9 cellular contexts compared by ENCODE assay signal in the genomic region with DNA sequence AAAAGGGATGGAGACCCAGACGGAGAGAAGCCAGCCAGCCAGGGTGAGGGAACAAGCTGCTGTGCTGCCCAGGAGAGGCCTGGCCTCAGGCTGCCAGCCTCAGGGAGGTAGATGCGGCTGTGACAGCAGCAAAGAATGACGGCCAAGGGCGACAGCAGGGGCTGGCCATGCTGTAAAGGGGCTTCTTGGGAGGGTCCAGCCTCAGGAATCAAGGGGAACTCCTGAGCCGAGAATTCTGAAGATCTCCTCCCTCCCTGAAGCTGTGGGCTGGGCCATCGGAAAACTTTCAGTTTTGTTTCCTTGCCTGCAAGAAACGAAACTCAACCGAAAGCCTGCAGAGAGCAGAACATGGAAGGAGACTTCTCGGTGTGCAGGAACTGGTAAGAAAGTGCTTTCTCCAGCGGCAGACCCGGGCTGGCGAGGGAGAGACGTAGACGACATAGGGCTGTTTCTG. TPM values are rescaled to one million over a fixed set of nuclear protein-coding genes. Genes with fewer than 3 reads are reported as not detected.
DNase-seq lines count a peak whose midpoint lies in the region; ATAC-seq and TF ChIP-seq lines count a peak whose summit lies in the region.
"Had no signal": no experiment of that assay in that cellular context is flagged by ENCODE, and none has a peak within 500 bp of the region (broad histone marks: within the 10 kb centered on the region; RNA-seq: fewer than 3 reads in every experiment).

A gene with protein sequence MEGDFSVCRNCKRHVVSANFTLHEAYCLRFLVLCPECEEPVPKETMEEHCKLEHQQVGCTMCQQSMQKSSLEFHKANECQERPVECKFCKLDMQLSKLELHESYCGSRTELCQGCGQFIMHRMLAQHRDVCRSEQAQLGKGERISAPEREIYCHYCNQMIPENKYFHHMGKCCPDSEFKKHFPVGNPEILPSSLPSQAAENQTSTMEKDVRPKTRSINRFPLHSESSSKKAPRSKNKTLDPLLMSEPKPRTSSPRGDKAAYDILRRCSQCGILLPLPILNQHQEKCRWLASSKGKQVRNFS (plus strand): TSS at position 316 of the 454 bp plus-strand sequence. CDS start 33 bp downstream, at position 349.

- peaks cover 35% of the 10 kb centered on the region for H3K36me3 Mint-ChIP-seq in activated T-helper 2 cell treated with anti-CD3 and anti-CD28 coated beads, Interferon-gamma antibody, Interleukin-2, Interleukin-4, amounts not matched to agents 10 μg/mL and 5 μg/mL and 100 μg/mL, durations not matched to agents 14 hours and 24 hours and 36 hours (ENCODE audit: low read depth)

- no peak for TF ChIP-seq CTCF in NB4 (IDR thresholded peaks at IDR 0.05; ENCODE audit: low read depth, low read length)
- no peak for TF ChIP-seq CTCF in GM13977 (IDR thresholded peaks at IDR 0.05; ENCODE audit: extremely low read depth, insufficient read depth, missing control alignments)

- ATAC-seq in sciatic nerve (peak; percentile 73), GM18517 (IDR thresholded peaks at IDR 0.05; ENCODE audit: unreplicated experiment) (no peak)

- no peak for TF ChIP-seq POLR2A in NB4 (IDR thresholded peaks at IDR 0.05; ENCODE audit: extremely low read depth, insufficient read length)

- H3K9me3 Mint-ChIP-seq in activated T-helper 2 cell treated with anti-CD3 and anti-CD28 coated beads, Interferon-gamma antibody, Interleukin-2, Interleukin-4, amounts not matched to agents 10 μg/mL and 5 μg/mL and 100 μg/mL, durations not matched to agents 14 hours and 24 hours and 36 hours = no peaks in the 10 kb centered on the region

- no peaks in the 10 kb centered on the region for H3K27me3 Mint-ChIP-seq in activated T-helper 2 cell treated with anti-CD3 and anti-CD28 coated beads, Interferon-gamma antibody, Interleukin-2, Interleukin-4, amounts not matched to agents 10 μg/mL and 5 μg/mL and 100 μg/mL, durations not matched to agents 14 hours and 24 hours and 36 hours (ENCODE audit: low read depth)

- intact Hi-C loops in activated T-helper 2 cell treated with anti-CD3 and anti-CD28 coated beads, Interferon-gamma antibody, Interleukin-2, Interleukin-4, amounts not matched to agents 10 μg/mL and 5 μg/mL and 100 μg/mL, durations not matched to agents 14 hours and 24 hours and 36 hours (cut with micrococcal nuclease) = loop anchor here (10.0 kb wide), 2 partner anchors 89 to 101 kb away; partner anchors contain the start of genes C17orf100 and MED31
- intact Hi-C loops in sciatic nerve (cut with DNase I) = no loop called here

- peak within 1 kb of the TSS; percentile 84 for H3K27ac Mint-ChIP-seq in activated T-helper 2 cell treated with anti-CD3 and anti-CD28 coated beads, Interferon-gamma antibody, Interleukin-2, Interleukin-4, amounts not matched to agents 10 μg/mL and 5 μg/mL and 100 μg/mL, durations not matched to agents 14 hours and 24 hours and 36 hours

- peak within 1 kb of the TSS; percentile 61 for H3K4me3 ChIP-seq in NB4 (ENCODE audit: low read depth, low read length)

- H3K4me3 Mint-ChIP-seq in activated T-helper 2 cell treated with anti-CD3 and anti-CD28 coated beads, Interferon-gamma antibody, Interleukin-2, Interleukin-4, amounts not matched to agents 10 μg/mL and 5 μg/mL and 100 μg/mL, durations not matched to agents 14 hours and 24 hours and 36 hours (ENCODE audit: low read depth) = peak within 1 kb of the TSS; percentile 90

- DNase-seq in GM04504 (ENCODE audit: low read depth) (peak; percentile 40), NB4 (ENCODE audit: low read depth) (peak; percentile 62), glomerular endothelial cell (ENCODE audit: extremely low read depth, low read depth, low spot score) (no peak), sciatic nerve (ENCODE audit: low spot score) (no peak), SKM-1 treated with dmso at 0.1 percent for 144 hours (lab: John Stamatoyannopoulos, UW; ENCODE audit: unreplicated experiment) (no peak), GM13977 (ENCODE audit: low spot score) (no peak)
- peak; percentile 60 for DNase-seq in activated T-helper 2 cell treated with anti-CD3 and anti-CD28 coated beads, Interferon-gamma antibody, Interleukin-2, Interleukin-4, amounts not matched to agents 10 μg/mL and 5 μg/mL and 100 μg/mL, durations not matched to agents 14 hours and 24 hours and 36 hours (ENCODE audit: low spot score)

- H3K4me1 Mint-ChIP-seq in activated T-helper 2 cell treated with anti-CD3 and anti-CD28 coated beads, Interferon-gamma antibody, Interleukin-2, Interleukin-4, amounts not matched to agents 10 μg/mL and 5 μg/mL and 100 μg/mL, durations not matched to agents 14 hours and 24 hours and 36 hours (ENCODE audit: low read depth) = peaks cover 45% of the 10 kb centered on the region

- in situ Hi-C loops in GM13977 (cut with MboI; ENCODE audit: low pct_unique_long_range_greater_than_20kb, low sequenced_read_pairs, unreplicated experiment) = no loop called here

RNA-seq across cellular contexts. Expression of the gene that starts here (rescaled TPM):
- 18.1 and 18.6 TPM in 2 replicates for total RNA-seq in activated T-helper 2 cell treated with anti-CD3 and anti-CD28 coated beads, Interferon-gamma antibody, Interleukin-2, Interleukin-4, amounts not matched to agents 10 μg/mL and 5 μg/mL and 100 μg/mL, durations not matched to agents 14 hours and 24 hours and 36 hours
- total RNA-seq in glomerular endothelial cell (19.4 and 82.8 TPM in 2 replicates), sciatic nerve (67.4 TPM)
- total RNA-seq: NCI-H460 had no signal

Comparison
In these comparisons a context has a peak if more than half of its experiments do, and no peak if none do; other contexts are left out.
1. DNase-seq: peak in GM04504 (single experiment), NB4 (single experiment) and activated T-helper 2 cell treated with anti-CD3 and anti-CD28 coated beads, Interferon-gamma antibody, Interleukin-2, Interleukin-4, amounts not matched to agents 10 μg/mL and 5 μg/mL and 100 μg/mL, durations not matched to agents 14 hours and 24 hours and 36 hours (single experiment); none in glomerular endothelial cell (single experiment), sciatic nerve (single experiment), SKM-1 treated with dmso at 0.1 percent for 144 hours (single experiment) and GM13977 (single experiment).